Comparison of ENCODE assay signal across 1 cellular context in genomic region chr2:47194410-47194809, GRCh38.
TF ChIP-seq lines count a peak whose summit lies in the region.

No MANE protein-coding gene starts in this region.

TF ChIP-seq in WTC11, 78 proteins besides CTCF, POLR2A, EP300 and RAD21 (continued from another document):
- TF ChIP-seq SMAD4 (CRISPR knock-in tag; IDR thresholded peaks at IDR 0.05) (no peak), SMAD3 (CRISPR knock-in tag; IDR thresholded peaks at IDR 0.05; ENCODE audit: borderline replicate concordance) (no peak), JAZF1 (CRISPR knock-in tag; IDR thresholded peaks at IDR 0.05) (no peak)
- TF ChIP-seq, protein P1, sequence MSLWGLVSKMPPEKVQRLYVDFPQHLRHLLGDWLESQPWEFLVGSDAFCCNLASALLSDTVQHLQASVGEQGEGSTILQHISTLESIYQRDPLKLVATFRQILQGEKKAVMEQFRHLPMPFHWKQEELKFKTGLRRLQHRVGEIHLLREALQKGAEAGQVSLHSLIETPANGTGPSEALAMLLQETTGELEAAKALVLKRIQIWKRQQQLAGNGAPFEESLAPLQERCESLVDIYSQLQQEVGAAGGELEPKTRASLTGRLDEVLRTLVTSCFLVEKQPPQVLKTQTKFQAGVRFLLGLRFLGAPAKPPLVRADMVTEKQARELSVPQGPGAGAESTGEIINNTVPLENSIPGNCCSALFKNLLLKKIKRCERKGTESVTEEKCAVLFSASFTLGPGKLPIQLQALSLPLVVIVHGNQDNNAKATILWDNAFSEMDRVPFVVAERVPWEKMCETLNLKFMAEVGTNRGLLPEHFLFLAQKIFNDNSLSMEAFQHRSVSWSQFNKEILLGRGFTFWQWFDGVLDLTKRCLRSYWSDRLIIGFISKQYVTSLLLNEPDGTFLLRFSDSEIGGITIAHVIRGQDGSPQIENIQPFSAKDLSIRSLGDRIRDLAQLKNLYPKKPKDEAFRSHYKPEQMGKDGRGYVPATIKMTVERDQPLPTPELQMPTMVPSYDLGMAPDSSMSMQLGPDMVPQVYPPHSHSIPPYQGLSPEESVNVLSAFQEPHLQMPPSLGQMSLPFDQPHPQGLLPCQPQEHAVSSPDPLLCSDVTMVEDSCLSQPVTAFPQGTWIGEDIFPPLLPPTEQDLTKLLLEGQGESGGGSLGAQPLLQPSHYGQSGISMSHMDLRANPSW (CRISPR knock-in tag; conservative IDR thresholded peaks at IDR 0.05; ENCODE audit: low read depth): no peak
